In genomic region chr4:183355405-183355804, GRCh38 we compare ENCODE assay signal across 16 cellular contexts. TPM values are rescaled to one million over a fixed set of nuclear protein-coding genes. Genes with fewer than 3 reads are reported as not detected.
DNase-seq lines count a peak whose midpoint lies in the region; ATAC-seq, FAIRE-seq and TF ChIP-seq lines count a peak whose summit lies in the region.
"Had no signal": no experiment of that assay in that cellular context is flagged by ENCODE, and none has a peak within 500 bp of the region (broad histone marks: within the 10 kb centered on the region; RNA-seq: fewer than 3 reads in every experiment).

No MANE protein-coding gene starts in this region.

- no peak for FAIRE-seq in pancreas (lab: Jason Lieb, UNC)

- no peak overlapping the region for H3K4me3 Mint-ChIP-seq in activated naive CD4-positive, alpha-beta T cell treated with anti-CD3 and anti-CD28 coated beads, Interleukin-2, amount 10 ng/mL, durations not matched to agents 7 days and 5 days
- H3K4me3 Mint-ChIP-seq: activated T-helper 17 cell treated with anti-CD3 and anti-CD28 coated beads, Interleukin-2, amount 50 U/mL, for 72 hours; CD4-positive, alpha-beta T cell had no signal

- POLR2A ChIA-PET in Panc1 (lab: Charles Lee) = interaction anchor here (0.6 kb wide), 1 partner anchor 80 kb away, joined by 3 read pairs; no protein-coding TSS in a partner anchor

- ATAC-seq in Panc1 (peak; percentile 30; the same call in 1 of the 2 replicates), pancreas (peak; percentile 38 to 86 (median 76)), HG02642 (IDR thresholded peaks at IDR 0.05; ENCODE audit: poor library complexity, unreplicated experiment) (no peak)
- ATAC-seq: activated T-helper 17 cell treated with anti-CD3 and anti-CD28 coated beads, Interleukin-2, amount 50 U/mL, for 72 hours had no signal

- no peak overlapping the region for H3K27ac Mint-ChIP-seq in activated naive CD4-positive, alpha-beta T cell treated with anti-CD3 and anti-CD28 coated beads, Interleukin-2, amount 10 ng/mL, durations not matched to agents 7 days and 5 days
- H3K27ac Mint-ChIP-seq: activated T-helper 17 cell treated with anti-CD3 and anti-CD28 coated beads, Interleukin-2, amount 50 U/mL, for 72 hours; CD4-positive, alpha-beta T cell had no signal

- intact Hi-C loops in Panc1 (cut with micrococcal nuclease; ENCODE audit: unreplicated experiment) (no loop called here), pancreas (cut with DNase I) (no loop called here)

- H3K27ac ChIP-seq in Panc1 (ENCODE audit: low read length) = no peak overlapping the region
- H3K27ac ChIP-seq in epithelial cell of prostate = no peak overlapping the region
- no peak overlapping the region for H3K27ac ChIP-seq in pancreas

- DNase-seq in ELR (ENCODE audit: low read depth) = peak; percentile 63
- no peak for DNase-seq in Panc1 (ENCODE audit: low read depth, low spot score)
- peak; percentile 54 for DNase-seq in epithelial cell of prostate (ENCODE audit: low read depth, low spot score)
- no peak for DNase-seq in pancreas
- no peak for DNase-seq in NCI-H345 treated with DMSO at 0.1 percent for 48 hours (lab: John Stamatoyannopoulos, UW; ENCODE audit: unreplicated experiment)
- no peak for DNase-seq in AML-193 (lab: John Stamatoyannopoulos, UW)
- no peak for DNase-seq in activated naive CD4-positive, alpha-beta T cell treated with anti-CD3 and anti-CD28 coated beads, Interleukin-2, amount 10 ng/mL, durations not matched to agents 7 days and 5 days
- DNase-seq: activated CD4-positive, alpha-beta T cell treated with anti-CD3 and anti-CD28 coated beads, Interleukin-2, amount 50 U/mL, for 48 hours; caudate nucleus; CD4-positive, alpha-beta T cell; retina; T-helper 9 cell had no signal

- H3K4me1 ChIP-seq in Panc1 (ENCODE audit: control insufficient read depth, insufficient read depth, low read length) = no peaks in the 10 kb centered on the region
- peaks cover 0 to 8% (median 7%) of the 10 kb centered on the region in 3 donors for H3K4me1 ChIP-seq in pancreas

- peaks cover 12% of the 10 kb centered on the region for H3K27me3 Mint-ChIP-seq in activated naive CD4-positive, alpha-beta T cell treated with anti-CD3 and anti-CD28 coated beads, Interleukin-2, amount 10 ng/mL, durations not matched to agents 7 days and 5 days

- H3K36me3 Mint-ChIP-seq in activated naive CD4-positive, alpha-beta T cell treated with anti-CD3 and anti-CD28 coated beads, Interleukin-2, amount 10 ng/mL, durations not matched to agents 7 days and 5 days = no peaks in the 10 kb centered on the region

- CTCF ChIA-PET in Panc1 (lab: Charles Lee) = no interaction called here
- CTCF ChIA-PET in activated naive CD4-positive, alpha-beta T cell treated with anti-CD3 and anti-CD28 coated beads, Interleukin-2, amount 10 ng/mL, durations not matched to agents 7 days and 5 days (lab: Charles Lee) = no interaction called here

- no peak overlapping the region for H3K4me3 ChIP-seq in Panc1 (ENCODE audit: low read depth in 2 of 2, low read length in 2 of 2)
- H3K4me3 ChIP-seq in pancreas = no peak overlapping the region

- H3K27me3 ChIP-seq in Panc1 (ENCODE audit: control insufficient read depth, insufficient read depth, low read length) = no peaks in the 10 kb centered on the region
- no peaks in the 10 kb centered on the region for H3K27me3 ChIP-seq in pancreas

- H3K9me3 ChIP-seq in Panc1 (ENCODE audit: control insufficient read depth, insufficient read depth, low read depth, low read length) = no peaks in the 10 kb centered on the region
- H3K9me3 ChIP-seq in pancreas = no peaks in the 10 kb centered on the region

- H3K36me3 ChIP-seq in Panc1 (ENCODE audit: control insufficient read depth, insufficient read depth, low read length) = no peaks in the 10 kb centered on the region
- no peaks in the 10 kb centered on the region for H3K36me3 ChIP-seq in pancreas

- in situ Hi-C loops in Panc1 (cut with HindIII; ENCODE audit: low pct_unique_long_range_greater_than_20kb, low sequenced_read_pairs) = no loop called here

- no peaks in the 10 kb centered on the region for H3K9me3 Mint-ChIP-seq in activated naive CD4-positive, alpha-beta T cell treated with anti-CD3 and anti-CD28 coated beads, Interleukin-2, amount 10 ng/mL, durations not matched to agents 7 days and 5 days
- H3K9me3 Mint-ChIP-seq: CD4-positive, alpha-beta T cell had no signal

- no peak for TF ChIP-seq CTCF in Panc1 (IDR thresholded peaks at IDR 0.05)
- TF ChIP-seq CTCF in pancreas (IDR thresholded peaks at IDR 0.05) = no peak

- WGBS in pancreas, 2 donors = 56 to 58% methylated on average over 4 of the region's 4 CpGs

- no peaks in the 10 kb centered on the region for H3K4me1 Mint-ChIP-seq in activated naive CD4-positive, alpha-beta T cell treated with anti-CD3 and anti-CD28 coated beads, Interleukin-2, amount 10 ng/mL, durations not matched to agents 7 days and 5 days
- H3K4me1 Mint-ChIP-seq: activated T-helper 17 cell treated with anti-CD3 and anti-CD28 coated beads, Interleukin-2, amount 50 U/mL, for 72 hours had no signal

- BruUV-seq in Panc1 (replicated peaks; lab: Mats Ljungman, UMichigan) = no TSS peak

RNA-seq across cellular contexts. Expression of gene CLDN24, which starts 33.2 kb away (rescaled TPM):
- total RNA-seq in Panc1 (2021; ENCODE audit: unreplicated experiment) (not detected), pancreas (not detected)
- not detected for polyA plus RNA-seq in Panc1 (2012; ENCODE audit: insufficient read length)
- polyA plus RNA-seq in pancreas = not detected
- total RNA-seq: activated T-helper 17 cell treated with anti-CD3 and anti-CD28 coated beads, Interleukin-2, amount 50 U/mL, for 72 hours; CD4-positive, alpha-beta T cell; mucosa of gallbladder; OCI-LY7 had no signal

RNA-seq across cellular contexts. Expression of gene CLDN22, which starts 35.3 kb away (rescaled TPM):
- total RNA-seq in Panc1 (2021; ENCODE audit: unreplicated experiment) (not detected), pancreas (not detected)
- not detected for polyA plus RNA-seq in Panc1 (2012; ENCODE audit: insufficient read length)
- under 1 TPM in 1 of 2 donors, not detected in 1; 0.02 TPM for polyA plus RNA-seq in pancreas
- total RNA-seq: activated T-helper 17 cell treated with anti-CD3 and anti-CD28 coated beads, Interleukin-2, amount 50 U/mL, for 72 hours; CD4-positive, alpha-beta T cell; mucosa of gallbladder; OCI-LY7 had no signal

Comparison
In these comparisons a context has a peak if more than half of its experiments do, and no peak if none do; other contexts are left out.
1. DNase-seq: peak in ELR (single experiment) and epithelial cell of prostate (single experiment); none in Panc1 (single experiment), pancreas (0 of 6), NCI-H345 treated with DMSO at 0.1 percent for 48 hours (single experiment), AML-193 (0 of 2) and activated naive CD4-positive, alpha-beta T cell treated with anti-CD3 and anti-CD28 coated beads, Interleukin-2, amount 10 ng/mL, durations not matched to agents 7 days and 5 days (single experiment).